Comparison of ENCODE assay signal across 8 cellular contexts in genomic region chr17:27430882-27431491, GRCh38. TPM values are rescaled to one million over a fixed set of nuclear protein-coding genes. Genes with fewer than 3 reads are reported as not detected.
DNase-seq lines count a peak whose midpoint lies in the region; ATAC-seq and TF ChIP-seq lines count a peak whose summit lies in the region.

No MANE protein-coding gene starts in this region.

- no peaks in the 10 kb centered on the region for H3K4me1 ChIP-seq in BE2C
- H3K4me1 ChIP-seq in ascending aorta: no peaks in the 10 kb centered on the region

- peaks cover 0 to 6% of the 10 kb centered on the region in 2 donors for H3K9me3 Mint-ChIP-seq in stimulated activated naive CD8-positive, alpha-beta T cell treated with anti-CD3 and anti-CD28 coated beads, Interleukin-15, amount 100 ng/mL, for 72 hours

- no peak overlapping the region for H3K27ac Mint-ChIP-seq in stimulated activated naive CD8-positive, alpha-beta T cell treated with anti-CD3 and anti-CD28 coated beads, Interleukin-15, amount 100 ng/mL, for 72 hours

- no peak overlapping the region for H3K4me3 Mint-ChIP-seq in stimulated activated naive CD8-positive, alpha-beta T cell treated with anti-CD3 and anti-CD28 coated beads, Interleukin-15, amount 100 ng/mL, for 72 hours

- TF ChIP-seq CTCF in BE2C (IDR thresholded peaks at IDR 0.05; ENCODE audit: low read depth, low read length): peak; percentile 62
- peak; percentile 18 to 49 (median 39) for TF ChIP-seq CTCF in ascending aorta (IDR thresholded peaks at IDR 0.05)

- in situ Hi-C loops in G401 (cut with HindIII; ENCODE audit: low sequenced_read_pairs): loop anchor here (25.0 kb wide), 1 partner anchor 131 kb away; no protein-coding TSS in a partner anchor

- no peaks in the 10 kb centered on the region for H3K9me3 ChIP-seq in BE2C
- no peaks in the 10 kb centered on the region for H3K9me3 ChIP-seq in ascending aorta

- ATAC-seq in HG03460 (IDR thresholded peaks at IDR 0.05; ENCODE audit: unreplicated experiment): no peak
- ATAC-seq in stimulated activated naive CD8-positive, alpha-beta T cell treated with anti-CD3 and anti-CD28 coated beads, Interleukin-15, amount 100 ng/mL, for 72 hours: no peak

- H3K27ac ChIP-seq in ascending aorta: no peak overlapping the region

- no peaks in the 10 kb centered on the region for H3K4me1 Mint-ChIP-seq in stimulated activated naive CD8-positive, alpha-beta T cell treated with anti-CD3 and anti-CD28 coated beads, Interleukin-15, amount 100 ng/mL, for 72 hours

- H3K27me3 ChIP-seq in BE2C (no peaks in the 10 kb centered on the region), ascending aorta (no peaks in the 10 kb centered on the region)

- no peaks in the 10 kb centered on the region for H3K36me3 ChIP-seq in BE2C
- H3K36me3 ChIP-seq in ascending aorta: no peaks in the 10 kb centered on the region

- no peaks in the 10 kb centered on the region for H3K27me3 Mint-ChIP-seq in stimulated activated naive CD8-positive, alpha-beta T cell treated with anti-CD3 and anti-CD28 coated beads, Interleukin-15, amount 100 ng/mL, for 72 hours

- intact Hi-C loops in ascending aorta (cut with DNase I): loop anchor here (2.0 kb wide), 1 partner anchor 76 kb away; no protein-coding TSS in a partner anchor

- peak; percentile 50 for DNase-seq in BE2C
- peak; percentile 52 for DNase-seq in HK-2 (ENCODE audit: unreplicated experiment)
- no peak for DNase-seq in ascending aorta (ENCODE audit: low spot score in 2 of 2)
- DNase-seq in iPS-NIHi11 (ENCODE audit: low spot score): peak; percentile 47
- no peak for DNase-seq in G401 (ENCODE audit: low spot score)
- no peak for DNase-seq in activated gamma-delta T cell (lab: John Stamatoyannopoulos, UW)
- DNase-seq in stimulated activated naive CD8-positive, alpha-beta T cell treated with anti-CD3 and anti-CD28 coated beads, Interleukin-15, amount 100 ng/mL, for 72 hours: no peak

- H3K4me3 ChIP-seq in BE2C (ENCODE audit: low read depth, low read length) (no peak overlapping the region), ascending aorta (no peak overlapping the region)

RNA-seq across cellular contexts. Expression of gene KSR1, which starts 25.3 kb away (rescaled TPM):
- polyA plus RNA-seq in BE2C (2012; ENCODE audit: insufficient read depth, insufficient read length, low read depth): 21.3 TPM
- 42.6 TPM for total RNA-seq in ascending aorta
- 2.7 and 6.0 TPM in 2 replicates for total RNA-seq in G401 (2014; rRNA removed; shearing (Covaris generic))

Comparison
In these comparisons a context has a peak if more than half of its experiments do, and no peak if none do; other contexts are left out.
1. DNase-seq: peak in BE2C (single experiment), HK-2 (single experiment) and iPS-NIHi11 (single experiment); none in ascending aorta (0 of 2), G401 (single experiment), activated gamma-delta T cell (single experiment) and stimulated activated naive CD8-positive, alpha-beta T cell treated with anti-CD3 and anti-CD28 coated beads, Interleukin-15, amount 100 ng/mL, for 72 hours (0 of 2).